29 cellular contexts compared by ENCODE assay signal in genomic region chr20:62246431-62246830, GRCh38. TPM values are rescaled to one million over a fixed set of nuclear protein-coding genes. Genes with fewer than 3 reads are reported as not detected.
DNase-seq lines count a peak whose midpoint lies in the region; TF ChIP-seq lines count a peak whose summit lies in the region.
"Had no signal": no experiment of that assay in that cellular context is flagged by ENCODE, and none has a peak within 500 bp of the region (broad histone marks: within the 10 kb centered on the region; RNA-seq: fewer than 3 reads in every experiment).

No MANE protein-coding gene starts in this region.

- H3K27ac Mint-ChIP-seq in immature natural killer cell: peak overlapping the region in 5 of 6 donors; percentile 70 to 85 (median 74)
- H3K27ac Mint-ChIP-seq: activated CD4-positive, alpha-beta T cell treated with anti-CD3 and anti-CD28 coated beads, Interleukin-2, amount 10 ng/mL, durations not matched to agents 24 days and 14 days; activated naive CD4-positive, alpha-beta T cell treated with anti-CD3 and anti-CD28 coated beads, Interleukin-2, amount 50 U/mL, for 24 hours; dendritic cell treated with granulocyte-macrophage colony-stimulating factor and Interleukin-4, amounts not matched to agents 40 ng/mL and 50 ng/mL, for 4 days had no signal

- H3K9me3 ChIP-seq in BLaER1 treated with 17β-estradiol and CSF1 and Interleukin-3, amounts not matched to agents 10 nM and 100 nM (replicated peaks in 1 of 11): no peaks in the 10 kb centered on the region
- H3K9me3 ChIP-seq in parathyroid adenoma (ENCODE audit: control insufficient read depth, low read length): no peaks in the 10 kb centered on the region

- H3K36me3 Mint-ChIP-seq in immature natural killer cell: no peaks in the 10 kb centered on the region
- H3K36me3 Mint-ChIP-seq: activated naive CD4-positive, alpha-beta T cell treated with anti-CD3 and anti-CD28 coated beads, Interleukin-2, amount 50 U/mL, for 24 hours had no signal

- H3K27me3 ChIP-seq in BLaER1 treated with 17β-estradiol and CSF1 and Interleukin-3, amounts not matched to agents 10 nM and 100 nM: peaks cover 0 to 34% (median 7%) of the 10 kb centered on the region in 11 experiments; a peak in 8 of 22 replicates
- H3K27me3 ChIP-seq in parathyroid adenoma (ENCODE audit: control insufficient read depth, insufficient read depth, low read length) (no peaks in the 10 kb centered on the region), brain microvascular endothelial cell (replicated peaks) (no peaks in the 10 kb centered on the region)

- H3K4me1 Mint-ChIP-seq in immature natural killer cell: peaks cover 69 to 73% of the 10 kb centered on the region in 2 donors

- no peak overlapping the region for H3K9ac ChIP-seq in BLaER1 treated with 17β-estradiol and CSF1 and Interleukin-3, amounts not matched to agents 10 nM and 100 nM
- H3K9ac ChIP-seq in parathyroid adenoma: no peak overlapping the region
- H3K9ac ChIP-seq: KMS-11 had no signal

- H3K4me2 ChIP-seq in BLaER1 treated with 17β-estradiol and CSF1 and Interleukin-3, amounts not matched to agents 10 nM and 100 nM: peak overlapping the region; percentile 47 to 91 (median 73); a peak in 20 of 22 replicates
- no peak overlapping the region for H3K4me2 ChIP-seq in parathyroid adenoma (ENCODE audit: low read length)
- H3K4me2 ChIP-seq: KMS-11 had no signal

- peaks cover 0 to 46% (median 7%) of the 10 kb centered on the region in 11 experiments; a peak in 13 of 22 replicates for H3K36me3 ChIP-seq in BLaER1 treated with 17β-estradiol and CSF1 and Interleukin-3, amounts not matched to agents 10 nM and 100 nM
- H3K36me3 ChIP-seq in parathyroid adenoma (ENCODE audit: control insufficient read depth, insufficient read depth, low read length) (no peaks in the 10 kb centered on the region), brain microvascular endothelial cell (replicated peaks) (peaks cover 6% of the 10 kb centered on the region)

- H4K20me1 ChIP-seq in BLaER1 treated with 17β-estradiol and CSF1 and Interleukin-3, amounts not matched to agents 10 nM and 100 nM: peaks cover 95 to 100% (median 100%) of the 10 kb centered on the region in 11 experiments

- in situ Hi-C loops in brain microvascular endothelial cell (cut with HindIII; ENCODE audit: low pct_ligation_motif_present, low sequenced_read_pairs): no loop called here

- H3K27me3 Mint-ChIP-seq in immature natural killer cell (ENCODE audit: low read depth in 3 of 3): peaks cover 0 to 9% (median 0%) of the 10 kb centered on the region in 3 donors
- H3K27me3 Mint-ChIP-seq: activated CD4-positive, alpha-beta T cell treated with anti-CD3 and anti-CD28 coated beads, Interleukin-2, amount 10 ng/mL, durations not matched to agents 24 days and 14 days; activated naive CD4-positive, alpha-beta T cell treated with anti-CD3 and anti-CD28 coated beads, Interleukin-2, amount 50 U/mL, for 24 hours; central memory CD8-positive, alpha-beta T cell; dendritic cell treated with granulocyte-macrophage colony-stimulating factor and Interleukin-4, amounts not matched to agents 40 ng/mL and 50 ng/mL, for 4 days had no signal

- no peak overlapping the region for H3K27ac ChIP-seq in BLaER1 treated with 17β-estradiol and CSF1 and Interleukin-3, amounts not matched to agents 10 nM and 100 nM
- H3K27ac ChIP-seq in VCaP: peak overlapping the region; percentile 43
- H3K27ac ChIP-seq in parathyroid adenoma: peak overlapping the region; percentile 52
- H3K27ac ChIP-seq in brain microvascular endothelial cell: no peak overlapping the region
- H3K27ac ChIP-seq: KMS-11, WERI-Rb-1 had no signal

- peaks cover 51 to 72% (median 65%) of the 10 kb centered on the region in 10 experiments for H3K4me1 ChIP-seq in BLaER1 treated with 17β-estradiol and CSF1 and Interleukin-3, amounts not matched to agents 10 nM and 100 nM
- peaks cover 23% of the 10 kb centered on the region for H3K4me1 ChIP-seq in parathyroid adenoma

- peaks cover 69% of the 10 kb centered on the region for H3K79me2 ChIP-seq in parathyroid adenoma

- no peak for DNase-seq in immature natural killer cell
- DNase-seq in middle frontal gyrus (ENCODE audit: extremely low spot score, low spot score): no peak
- DNase-seq in brain microvascular endothelial cell: no peak
- no peak for DNase-seq in Kasumi-1 (lab: John Stamatoyannopoulos, UW)
- DNase-seq: activated CD4-positive, alpha-beta T cell treated with anti-CD3 and anti-CD28 coated beads, Interleukin-2, amount 10 ng/mL, durations not matched to agents 24 days and 14 days; activated CD8-positive, alpha-beta memory T cell treated with anti-CD3 and anti-CD28 coated beads for 24 hours; activated T-cell treated with anti-CD3 and anti-CD28 coated beads for 4 hours; AML-193; DMS 273 treated with DMSO at 0.1 percent for 48 hours; erythroblast; H7; islet precursor cell; NCI-H1436 treated with DMSO at 0.1 percent for 48 hours; NCI-H2107; NCI-H446; NCI-H774; SIG-M5; stimulated activated naive CD4-positive, alpha-beta T cell treated with Interleukin-2 at 50 U/mL for 16 hours; SW 1271; T1000; WERI-Rb-1 had no signal

- TF ChIP-seq CTCF in VCaP (conservative IDR thresholded peaks at IDR 0.05) (no peak), parathyroid adenoma (IDR thresholded peaks at IDR 0.05) (no peak), brain microvascular endothelial cell (IDR thresholded peaks at IDR 0.05; ENCODE audit: low read depth, low read length, missing control alignments) (no peak)

- no peaks in the 10 kb centered on the region for H3K9me3 Mint-ChIP-seq in immature natural killer cell
- H3K9me3 Mint-ChIP-seq: activated CD4-positive, alpha-beta T cell treated with anti-CD3 and anti-CD28 coated beads, Interleukin-2, amount 10 ng/mL, durations not matched to agents 24 days and 14 days; activated naive CD4-positive, alpha-beta T cell treated with anti-CD3 and anti-CD28 coated beads, Interleukin-2, amount 50 U/mL, for 24 hours; central memory CD8-positive, alpha-beta T cell; dendritic cell treated with granulocyte-macrophage colony-stimulating factor and Interleukin-4, amounts not matched to agents 40 ng/mL and 50 ng/mL, for 4 days had no signal

- no peak overlapping the region for H2AFZ ChIP-seq in parathyroid adenoma

- peak overlapping the region; percentile 60 to 72 (median 64) for H3K4me3 Mint-ChIP-seq in immature natural killer cell
- H3K4me3 Mint-ChIP-seq: activated CD4-positive, alpha-beta T cell treated with anti-CD3 and anti-CD28 coated beads, Interleukin-2, amount 10 ng/mL, durations not matched to agents 24 days and 14 days; activated naive CD4-positive, alpha-beta T cell treated with anti-CD3 and anti-CD28 coated beads, Interleukin-2, amount 50 U/mL, for 24 hours; central memory CD8-positive, alpha-beta T cell; dendritic cell treated with granulocyte-macrophage colony-stimulating factor and Interleukin-4, amounts not matched to agents 40 ng/mL and 50 ng/mL, for 4 days had no signal

- H3K4me3 ChIP-seq in BLaER1 treated with 17β-estradiol and CSF1 and Interleukin-3, amounts not matched to agents 10 nM and 100 nM: no peak overlapping the region
- H3K4me3 ChIP-seq in parathyroid adenoma (ENCODE audit: low read depth, low read length): no peak overlapping the region
- no peak overlapping the region for H3K4me3 ChIP-seq in brain microvascular endothelial cell (ENCODE audit: low read depth, low read length)

RNA-seq across cellular contexts. Expression of gene OSBPL2, which starts 8.1 kb away (rescaled TPM):
- polyA plus RNA-seq in immature natural killer cell: 10 to 100 TPM; 17.9 to 45.2 (median 24.5) TPM

RNA-seq across cellular contexts. Expression of gene HRH3, which starts 26.4 kb away (rescaled TPM):
- polyA plus RNA-seq in immature natural killer cell: not detected
- polyA plus RNA-seq: liver had no signal

RNA-seq across cellular contexts. Expression of gene ADRM1, which starts 56.4 kb away (rescaled TPM):
- polyA plus RNA-seq in immature natural killer cell: 100 to 1,000 TPM in 2 of 3 donors, 10 to 100 TPM in 1; 97.2 to 132 (median 108) TPM

Comparison
In these comparisons a context has a peak if more than half of its experiments do, and no peak if none do; other contexts are left out.
1. H3K27ac ChIP-seq: peak in VCaP (single experiment) and parathyroid adenoma (single experiment); none in BLaER1 treated with 17β-estradiol and CSF1 and Interleukin-3, amounts not matched to agents 10 nM and 100 nM (0 of 11) and brain microvascular endothelial cell (single experiment).